Comparison of ENCODE assay signal across 32 cellular contexts in genomic region chr10:24288581-24288980, GRCh38.
DNase-seq lines count a peak whose midpoint lies in the region; ATAC-seq, FAIRE-seq and TF ChIP-seq lines count a peak whose summit lies in the region.
"Had no signal": no experiment of that assay in that cellular context is flagged by ENCODE, and none has a peak within 500 bp of the region (broad histone marks: within the 10 kb centered on the region; RNA-seq: fewer than 3 reads in every experiment).

No MANE protein-coding gene starts in this region.

- TF ChIP-seq CTCF in left ventricle myocardium inferior (IDR thresholded peaks at IDR 0.05; ENCODE audit: borderline replicate concordance) (no peak), H1 (IDR thresholded peaks at IDR 0.05; ENCODE audit: control extremely low read depth in 1 of 3, insufficient read depth in 1 of 3, low read depth in 1 of 3, low read length in 3 of 3) (no peak), nephron progenitor cell (IDR thresholded peaks at IDR 0.05) (no peak)

- H3K9me3 ChIP-seq in left ventricle myocardium inferior (replicated peaks) (no peaks in the 10 kb centered on the region), H1 (ENCODE audit: insufficient read depth in 2 of 2, low read depth in 1 of 2, low read length in 1 of 2) (peaks cover 0 to 3% of the 10 kb centered on the region in 2 experiments; a peak in 1 of 4 replicates)

- H2BK5ac ChIP-seq in H1 (ENCODE audit: low read depth, low read length) = peak overlapping the region; percentile 61; the same call in 1 of the 2 replicates

- H3K27me3 ChIP-seq in left ventricle myocardium inferior (ENCODE audit: low read depth) = no peaks in the 10 kb centered on the region
- no peaks in the 10 kb centered on the region for H3K27me3 ChIP-seq in H1 (replicated peaks in 1 of 4; ENCODE audit: control insufficient read depth in 3 of 4, extremely low read depth in 1 of 4, insufficient read depth in 3 of 4, low read length in 3 of 4)
- H3K27me3 ChIP-seq: brain microvascular endothelial cell had no signal

- peaks cover 3% of the 10 kb centered on the region for H3K27me3 Mint-ChIP-seq in nephron progenitor cell (ENCODE audit: low read depth, poor library complexity)
- H3K27me3 Mint-ChIP-seq: T-helper 17 cell had no signal

- no peak overlapping the region for H3K14ac ChIP-seq in H1 (ENCODE audit: insufficient read length)

- no peak for TF ChIP-seq RAD21 in H1 (IDR thresholded peaks at IDR 0.05 in 1 of 2, conservative IDR thresholded peaks at IDR 0.05 in 1 of 2; ENCODE audit: low read depth in 2 of 2, low read length in 2 of 2)

- H3K4me1 Mint-ChIP-seq in nephron progenitor cell = peaks cover 5% of the 10 kb centered on the region
- H3K4me1 Mint-ChIP-seq: naive thymus-derived CD4-positive, alpha-beta T cell; T-helper 17 cell had no signal

- H3K9ac ChIP-seq in H1 (replicated peaks in 1 of 4; ENCODE audit: extremely low read depth in 1 of 4, low read depth in 3 of 4, low read length in 3 of 4) = no peak overlapping the region

- no peak overlapping the region for H2BK120ac ChIP-seq in H1 (replicated peaks; ENCODE audit: low read depth, low read length)

- no peak overlapping the region for H4K91ac ChIP-seq in H1 (replicated peaks; ENCODE audit: insufficient read length, low read length)

- H4K8ac ChIP-seq in H1 (ENCODE audit: extremely low read depth, insufficient read depth, low read length) = no peak overlapping the region

- H3K36me3 ChIP-seq in left ventricle myocardium inferior (peaks cover 11% of the 10 kb centered on the region), H1 (ENCODE audit: control insufficient read depth in 2 of 4, insufficient read depth in 4 of 4, low read length in 3 of 4) (peaks cover 0 to 14% (median 4%) of the 10 kb centered on the region in 4 experiments; a peak in 3 of 8 replicates)
- H3K36me3 ChIP-seq: brain microvascular endothelial cell had no signal

- H3K4me3 Mint-ChIP-seq in nephron progenitor cell = no peak overlapping the region
- H3K4me3 Mint-ChIP-seq: CD4-positive, alpha-beta T cell; naive thymus-derived CD4-positive, alpha-beta T cell; T-helper 17 cell had no signal

- DNase-seq in left ventricle myocardium inferior = no peak
- DNase-seq in Right ventricle myocardium inferior (ENCODE audit: missing footprints) = no peak
- DNase-seq in H1 (ENCODE audit: low read depth in 1 of 2, low spot score in 2 of 2) = no peak
- DNase-seq in nephron progenitor cell = no peak
- no peak for DNase-seq in stimulated activated naive CD4-positive, alpha-beta T cell treated with Interleukin-2 at 50 U/mL for 16 hours (lab: John Stamatoyannopoulos, UW)
- DNase-seq in medulla oblongata (ENCODE audit: extremely low spot score) = no peak
- DNase-seq in T-helper 1 cell = no peak
- DNase-seq: activated CD4-positive, alpha-beta T cell treated with anti-CD3 and anti-CD28 coated beads, Interleukin-2, amount 50 U/mL, for 4 hours; activated naive CD4-positive, alpha-beta T cell; amniotic stem cell; brain microvascular endothelial cell; CD4-positive, alpha-beta T cell; head of caudate nucleus; KBM-7; left ventricle myocardium superior; naive thymus-derived CD4-positive, alpha-beta T cell; NCI-H1930; NCI-H526; NK-92 treated with Interleukin-12 subunit alpha and Interleukin-12 subunit beta, amount 100 ng/mL, for 24 hours; nucleus accumbens; stimulated activated CD4-positive, alpha-beta T cell treated with anti-CD3 and anti-CD28 coated beads, Interleukin-15, amount 100 ng/mL, for 24 hours; stimulated activated CD4-positive, alpha-beta T cell treated with anti-CD3 and anti-CD28 coated beads, Interleukin-4, amount 100 ng/mL, for 4 hours; T-helper 17 cell had no signal

- H2BK12ac ChIP-seq in H1 (ENCODE audit: low read depth, low read length) = no peak overlapping the region

- no peak overlapping the region for H2BK15ac ChIP-seq in H1 (ENCODE audit: low read length)

- H4K5ac ChIP-seq in H1 (ENCODE audit: insufficient read length, low read depth, low read length) = no peak overlapping the region

- TF ChIP-seq EP300 in H1 (IDR thresholded peaks at IDR 0.05; ENCODE audit: borderline replicate concordance in 1 of 2, low read depth in 2 of 2, low read length in 2 of 2) = no peak

- H3K4me2 ChIP-seq in H1 (ENCODE audit: insufficient read depth in 1 of 2, low read depth in 2 of 2, low read length in 2 of 2) = no peak overlapping the region
- H3K4me2 ChIP-seq: A549 had no signal

- H3K27ac ChIP-seq in left ventricle myocardium inferior (replicated peaks) (peak overlapping the region; percentile 36), H1 (ENCODE audit: low read depth, low read length) (no peak overlapping the region)
- H3K27ac ChIP-seq: A549, brain microvascular endothelial cell, HL-60, SK-N-MC had no signal

- no peaks in the 10 kb centered on the region for H4K20me1 ChIP-seq in H1 (replicated peaks in 1 of 2; ENCODE audit: control insufficient read depth in 1 of 2, insufficient read depth in 2 of 2, low read length in 2 of 2)

- POLR2A ChIA-PET in H1 (lab: Charles Lee; ENCODE audit: partially characterized antibody) = no interaction called here

- no peaks in the 10 kb centered on the region for H3K79me1 ChIP-seq in H1 (ENCODE audit: low read depth, low read length)

- H3K23ac ChIP-seq in H1 (ENCODE audit: insufficient read length) = no peak overlapping the region

- H3K4me3 ChIP-seq in left ventricle myocardium inferior (no peak overlapping the region), H1 (ENCODE audit: extremely low read depth in 1 of 4, insufficient read depth in 2 of 4, low read depth in 3 of 4, low read length in 4 of 4) (no peak overlapping the region)
- H3K4me3 ChIP-seq: A549, SK-N-MC had no signal

- 71% methylated on average over 1 of the region's 1 CpG; no CpG with 5 or more reads in 1 of the 2 experiments for WGBS in H1 (ENCODE audit: extremely low coverage in 1 of 2, insufficient coverage in 1 of 2, insufficient read length in 1 of 2, insufficient replicate concordance in 2 of 2, low coverage in 1 of 2, low lambda C conversion rate in 2 of 2, missing lambda C conversion rate in 1 of 2), 2 experiments

- intact Hi-C loops in left ventricle myocardium inferior (cut with micrococcal nuclease) = no loop called here
- intact Hi-C loops in Right ventricle myocardium inferior (cut with DNase I) = no loop called here

- H2BK20ac ChIP-seq in H1 (ENCODE audit: low read length) = no peak overlapping the region

- no peak overlapping the region for H3K56ac ChIP-seq in H1 (replicated peaks; ENCODE audit: insufficient read length, low read depth, low read length)

- H3K36me3 Mint-ChIP-seq in nephron progenitor cell (ENCODE audit: low read depth) = peaks cover 82% of the 10 kb centered on the region
- H3K36me3 Mint-ChIP-seq: naive thymus-derived CD4-positive, alpha-beta T cell had no signal

- no peak overlapping the region for H2AFZ ChIP-seq in H1 (ENCODE audit: low read length)

- H3K9me3 Mint-ChIP-seq in nephron progenitor cell = peaks cover 38% of the 10 kb centered on the region

- TF ChIP-seq POLR2A in H1 (IDR thresholded peaks at IDR 0.05; ENCODE audit: control extremely low read depth in 1 of 2, low read depth in 2 of 2, low read length in 2 of 2) = no peak

- no peak for FAIRE-seq in H1 (lab: Jason Lieb, UNC)
- FAIRE-seq: A549, D721Med, H54, islet of Langerhans, TTC549 had no signal

- H3K4me1 ChIP-seq in left ventricle myocardium inferior (peaks cover 45% of the 10 kb centered on the region), H1 (replicated peaks in 1 of 4; ENCODE audit: control insufficient read depth in 3 of 4, insufficient read depth in 4 of 4, low read length in 3 of 4) (peaks cover 0 to 4% (median under 1%) of the 10 kb centered on the region in 4 experiments; a peak in 1 of 7 replicates)
- H3K4me1 ChIP-seq: A549 had no signal

- ATAC-seq in Right ventricle myocardium inferior (no peak), HG03439 (IDR thresholded peaks at IDR 0.05; ENCODE audit: unreplicated experiment) (no peak)
- ATAC-seq: A549; activated CD4-positive, CD25-positive, alpha-beta regulatory T cell treated with anti-CD3 and anti-CD28 coated beads, Interleukin-2, amount 50 U/mL, for 24 hours; naive thymus-derived CD4-positive, alpha-beta T cell; T-helper 17 cell had no signal

- no peak overlapping the region for H2AK5ac ChIP-seq in H1 (ENCODE audit: low read depth, low read length)

- H3K23me2 ChIP-seq in H1 (ENCODE audit: low read depth, low read length) = no peaks in the 10 kb centered on the region

- CTCF ChIA-PET in H1 (lab: Charles Lee; ENCODE audit: partially characterized antibody) = no interaction called here

- H3K4ac ChIP-seq in H1 (replicated peaks; ENCODE audit: insufficient read length, low read depth, low read length) = no peak overlapping the region

- H3K18ac ChIP-seq in H1 (ENCODE audit: extremely low read depth, low read length) = no peak overlapping the region

- H3K79me2 ChIP-seq in H1 (ENCODE audit: control insufficient read depth in 1 of 2, insufficient read depth in 2 of 2, low read length in 2 of 2) = peaks cover 0 to 3% of the 10 kb centered on the region in 2 experiments; a peak in 1 of 4 replicates

- peak overlapping the region; percentile 26 for H3K27ac Mint-ChIP-seq in nephron progenitor cell
- H3K27ac Mint-ChIP-seq: CD4-positive, alpha-beta T cell; naive thymus-derived CD4-positive, alpha-beta T cell; T-helper 17 cell had no signal

TF ChIP-seq in H1, 55 proteins besides CTCF, POLR2A, EP300 and RAD21:
- TF ChIP-seq SP2 (IDR thresholded peaks at IDR 0.05; ENCODE audit: low read length) = no peak
